In genomic region chr2:86105252-86105968, GRCh38 we compare ENCODE assay signal across 8 cellular contexts. TPM values are rescaled to one million over a fixed set of nuclear protein-coding genes. Genes with fewer than 3 reads are reported as not detected.
DNase-seq lines count a peak whose midpoint lies in the region; ATAC-seq and TF ChIP-seq lines count a peak whose summit lies in the region.

POLR1A (minus strand) TSS chr2:86105886; CDS start chr2:86105776, 110 bp downstream.

- peak; percentile 82 for DNase-seq in D341Med (ENCODE audit: low spot score)
- DNase-seq in PC-3: peak; percentile 85
- peak; percentile 75 for DNase-seq in activated T-cell treated with anti-CD3 and anti-CD28 coated beads for 48 hours (ENCODE audit: low read depth)
- peak; percentile 94 to 96 for DNase-seq in erythroblast (lab: John Stamatoyannopoulos, UW)
- DNase-seq in stimulated activated CD8-positive, alpha-beta memory T cell treated with anti-CD3 and anti-CD28 coated beads, Interleukin-4, amount 100 ng/mL, for 4 hours (ENCODE audit: low read depth in 2 of 2, low spot score in 1 of 2): peak; percentile 64 to 69

- H3K4me3 Mint-ChIP-seq in IgD-negative memory B cell: peak within 1 kb of the TSS; percentile 91 to 97 (median 96)

- no peaks in the 10 kb centered on the region for H3F3A ChIP-seq in PC-3 (ENCODE audit: low read length, unreplicated experiment)

- H2AFZ ChIP-seq in PC-3 (ENCODE audit: low read length): peak within 1 kb of the TSS; percentile 76

- H3K9me3 ChIP-seq in PC-3 (ENCODE audit: low read length) (no peaks in the 10 kb centered on the region), mucosa of rectum (ENCODE audit: control insufficient read depth in 2 of 2, low read length in 2 of 2) (no peaks in the 10 kb centered on the region)

- H3K4me1 Mint-ChIP-seq in IgD-negative memory B cell: peaks cover 32 to 47% (median 46%) of the 10 kb centered on the region in 3 donors

- no peak for TF ChIP-seq POLR2A in erythroblast (IDR thresholded peaks at IDR 0.05; ENCODE audit: low read length)

- no peaks in the 10 kb centered on the region for H3K9me3 Mint-ChIP-seq in IgD-negative memory B cell

- peak within 1 kb of the TSS; percentile 92 for H3K4me2 ChIP-seq in PC-3 (ENCODE audit: low read length)

- POLR2A ChIA-PET in PC-3 (lab: Charles Lee; ENCODE audit: unreplicated experiment): interaction anchor here (0.6 kb wide), 1 partner anchor 35 kb away, joined by 3 read pairs; no protein-coding TSS in a partner anchor

- intact Hi-C loops in PC-3 (cut with micrococcal nuclease): loop anchor here (5.0 kb wide), 2 partner anchors 337 to 493 kb away; partner anchors contain the start of genes C2orf68 and KDM3A

- H3K9me2 ChIP-seq in PC-3 (replicated peaks; ENCODE audit: low read length): no peaks in the 10 kb centered on the region

- H3K4me1 ChIP-seq in PC-3 (ENCODE audit: insufficient read depth, low read length): peaks cover 20% of the 10 kb centered on the region
- H3K4me1 ChIP-seq in mucosa of rectum (ENCODE audit: control insufficient read depth in 2 of 2, insufficient read depth in 2 of 2, low read length in 2 of 2): peaks cover 11 to 17% of the 10 kb centered on the region in 2 donors

- CTCF ChIA-PET in PC-3 (lab: Charles Lee): interaction anchor here (0.7 kb wide), 1 partner anchor 278 kb away, joined by 3 read pairs; no protein-coding TSS in a partner anchor

- H3K27me3 ChIP-seq in PC-3 (ENCODE audit: low read length): no peaks in the 10 kb centered on the region
- no peaks in the 10 kb centered on the region for H3K27me3 ChIP-seq in mucosa of rectum (ENCODE audit: control insufficient read depth in 2 of 2, insufficient read depth in 2 of 2, low read length in 2 of 2)

- H3K79me2 ChIP-seq in PC-3 (ENCODE audit: low read length): peaks cover 97% of the 10 kb centered on the region

- H3K4me3 ChIP-seq in PC-3 (ENCODE audit: low read length) (peak within 1 kb of the TSS; percentile 84), mucosa of rectum (ENCODE audit: low read length in 2 of 2) (peak within 1 kb of the TSS; percentile 89 to 99)

- H3K36me3 ChIP-seq in PC-3 (ENCODE audit: low read depth, low read length): peaks cover 45% of the 10 kb centered on the region; the same call in 1 of the 2 replicates
- H3K36me3 ChIP-seq in mucosa of rectum (ENCODE audit: control insufficient read depth in 2 of 2, insufficient read depth in 2 of 2, low read length in 2 of 2): peaks cover 11 to 28% of the 10 kb centered on the region in 2 donors

- H3K27me3 Mint-ChIP-seq in IgD-negative memory B cell: no peaks in the 10 kb centered on the region

- no peak for TF ChIP-seq CTCF in PC-3 (conservative IDR thresholded peaks at IDR 0.05; ENCODE audit: low read depth, low read length)

- BruUV-seq in PC-3 (replicated peaks; lab: Mats Ljungman, UMichigan): no TSS peak

- H3K9ac ChIP-seq in PC-3 (ENCODE audit: low read length) (peak within 1 kb of the TSS; percentile 89), mucosa of rectum (ENCODE audit: low read depth in 1 of 2, low read length in 2 of 2) (peak within 1 kb of the TSS; percentile 77 to 89)

- H3K36me3 Mint-ChIP-seq in IgD-negative memory B cell: peaks cover 13% of the 10 kb centered on the region

- peak within 1 kb of the TSS; percentile 94 to 99 (median 98) for H3K27ac Mint-ChIP-seq in IgD-negative memory B cell

- peaks cover 15% of the 10 kb centered on the region for H4K20me1 ChIP-seq in PC-3 (ENCODE audit: low read length)

- H3K27ac ChIP-seq in PC-3 (ENCODE audit: low read length): peak within 1 kb of the TSS; percentile 55
- H3K27ac ChIP-seq in mucosa of rectum (ENCODE audit: low read depth in 2 of 2, low read length in 2 of 2): peak within 1 kb of the TSS; percentile 68 to 79

- ATAC-seq in GM21576 (IDR thresholded peaks at IDR 0.05; ENCODE audit: unreplicated experiment) (peak; percentile 68), PC-3 (peak; percentile 92)

RNA-seq across cellular contexts. Expression of gene POLR1A, which starts in this region (rescaled TPM):
- polyA plus RNA-seq in IgD-negative memory B cell: 2.7 TPM
- total RNA-seq in PC-3 (2014; rRNA removed): 25.1 and 36.5 TPM in 2 replicates

Comparison
In these comparisons a context has a peak if more than half of its experiments do, and no peak if none do; other contexts are left out.
1. Peak in every context shown above with its lines: DNase-seq, ATAC-seq, H3K4me3 ChIP-seq and H3K27ac ChIP-seq.